In genomic region chr11:64887757-64888405, GRCh38 we compare ENCODE assay signal across 8 cellular contexts. TPM values are rescaled to one million over a fixed set of nuclear protein-coding genes. Genes with fewer than 3 reads are reported as not detected.
A peak's percentile ranks its signal among the peaks of the same experiment; 100 is the strongest.
DNase-seq lines count a peak whose midpoint lies in the region; ATAC-seq and TF ChIP-seq lines count a peak whose summit lies in the region.

No MANE protein-coding gene starts in this region.

- H3K4me1 ChIP-seq in PC-3 (ENCODE audit: insufficient read depth, low read length) (peaks cover 24% of the 10 kb centered on the region), neural progenitor cell (peaks cover 12% of the 10 kb centered on the region)

- H4K20me1 ChIP-seq in PC-3 (ENCODE audit: low read length), result no peaks in the 10 kb centered on the region
- H4K20me1 ChIP-seq in neural progenitor cell (ENCODE audit: low read depth), result no peaks in the 10 kb centered on the region

- H3F3A ChIP-seq in PC-3 (ENCODE audit: low read length, unreplicated experiment) (no peaks in the 10 kb centered on the region), neural progenitor cell (ENCODE audit: low read depth) (peaks cover 3% of the 10 kb centered on the region)

- H3K27me3 ChIP-seq in PC-3 (ENCODE audit: low read length), result no peaks in the 10 kb centered on the region
- no peaks in the 10 kb centered on the region for H3K27me3 ChIP-seq in neural progenitor cell

- H3K9me3 ChIP-seq in PC-3 (ENCODE audit: low read length), result no peaks in the 10 kb centered on the region
- H3K9me3 ChIP-seq in neural progenitor cell (ENCODE audit: low read depth), result no peaks in the 10 kb centered on the region

- H2AFZ ChIP-seq in PC-3 (ENCODE audit: low read length) (peak overlapping the region; percentile 71), neural progenitor cell (replicated peaks) (peak overlapping the region; percentile 97)

- POLR2A ChIA-PET in PC-3 (lab: Charles Lee; ENCODE audit: unreplicated experiment), result no interaction called here

- H3K27ac ChIP-seq in PC-3 (ENCODE audit: low read length) (no peak overlapping the region), neural progenitor cell (no peak overlapping the region)

- no peak overlapping the region for H3K9ac ChIP-seq in PC-3 (ENCODE audit: low read length)
- no peak overlapping the region for H3K9ac ChIP-seq in neural progenitor cell

- no peaks in the 10 kb centered on the region for H3K36me3 Mint-ChIP-seq in neural progenitor cell

- peaks cover 12% of the 10 kb centered on the region for H3K4me1 Mint-ChIP-seq in neural progenitor cell
- H3K4me1 Mint-ChIP-seq in stimulated activated naive CD8-positive, alpha-beta T cell treated with anti-CD3 and anti-CD28 coated beads, Interleukin-15, amount 100 ng/mL, for 72 hours, result peaks cover 49% of the 10 kb centered on the region

- peak; percentile 49 for ATAC-seq in HG03460 (IDR thresholded peaks at IDR 0.05; ENCODE audit: unreplicated experiment)
- ATAC-seq in PC-3, result peak; percentile 82
- peak; percentile 88 for ATAC-seq in stimulated activated naive CD8-positive, alpha-beta T cell treated with anti-CD3 and anti-CD28 coated beads, Interleukin-15, amount 100 ng/mL, for 72 hours

- H3K79me2 ChIP-seq in PC-3 (ENCODE audit: low read length) (no peaks in the 10 kb centered on the region), neural progenitor cell (ENCODE audit: low read depth) (no peaks in the 10 kb centered on the region)

- peak overlapping the region; percentile 83 for H3K4me3 Mint-ChIP-seq in neural progenitor cell
- peak overlapping the region; percentile 72 to 87 for H3K4me3 Mint-ChIP-seq in stimulated activated naive CD8-positive, alpha-beta T cell treated with anti-CD3 and anti-CD28 coated beads, Interleukin-15, amount 100 ng/mL, for 72 hours

- H3K36me3 ChIP-seq in PC-3 (ENCODE audit: low read depth, low read length) (no peaks in the 10 kb centered on the region), neural progenitor cell (no peaks in the 10 kb centered on the region)

- H3K27me3 Mint-ChIP-seq in neural progenitor cell (ENCODE audit: insufficient read depth, low read depth), result peaks cover 9% of the 10 kb centered on the region
- no peaks in the 10 kb centered on the region for H3K27me3 Mint-ChIP-seq in stimulated activated naive CD8-positive, alpha-beta T cell treated with anti-CD3 and anti-CD28 coated beads, Interleukin-15, amount 100 ng/mL, for 72 hours

- TF ChIP-seq CTCF in PC-3 (conservative IDR thresholded peaks at IDR 0.05; ENCODE audit: low read depth, low read length), result peak; percentile 95
- TF ChIP-seq CTCF in fibroblast of pulmonary artery (IDR thresholded peaks at IDR 0.05; ENCODE audit: low read length, missing control alignments), result peak; percentile 66
- peak; percentile 94 for TF ChIP-seq CTCF in neural progenitor cell (IDR thresholded peaks at IDR 0.05)

- intact Hi-C loops in PC-3 (cut with micrococcal nuclease), result no loop called here

- no peaks in the 10 kb centered on the region for H3K9me2 ChIP-seq in PC-3 (replicated peaks; ENCODE audit: low read length)

- DNase-seq in SIG-M5 treated with dmso at 0.1 percent for 504 hours (lab: John Stamatoyannopoulos, UW; ENCODE audit: unreplicated experiment), result peak; percentile 64
- no peak for DNase-seq in SIG-M5 (lab: John Stamatoyannopoulos, UW)
- peak; percentile 79 for DNase-seq in PC-3
- peak; percentile 92 to 93 for DNase-seq in activated T-cell treated with anti-CD3 and anti-CD28 coated beads, Interleukin-2, amount 50 U/mL, for 48 hours
- peak; percentile 57 for DNase-seq in fibroblast of pulmonary artery (ENCODE audit: low read depth)
- DNase-seq in neural progenitor cell (ENCODE audit: low spot score), result peak; percentile 91
- peak; percentile 85 for DNase-seq in stimulated activated naive CD8-positive, alpha-beta T cell treated with anti-CD3 and anti-CD28 coated beads, Interleukin-15, amount 100 ng/mL, for 72 hours

- H3K4me3 ChIP-seq in PC-3 (ENCODE audit: low read length) (no peak overlapping the region; the same call in 1 of the 2 replicates), fibroblast of pulmonary artery (replicated peaks; ENCODE audit: low read depth, low read length) (no peak overlapping the region), neural progenitor cell (no peak overlapping the region)

- H3K4me2 ChIP-seq in PC-3 (ENCODE audit: low read length), result peak overlapping the region; percentile 59
- H3K4me2 ChIP-seq in neural progenitor cell, result peak overlapping the region; percentile 74

- H3K27ac Mint-ChIP-seq in neural progenitor cell, result peak overlapping the region; percentile 97
- peak overlapping the region in 1 of 2 donors; percentile 84 for H3K27ac Mint-ChIP-seq in stimulated activated naive CD8-positive, alpha-beta T cell treated with anti-CD3 and anti-CD28 coated beads, Interleukin-15, amount 100 ng/mL, for 72 hours

- CTCF ChIA-PET in PC-3 (lab: Charles Lee), result interaction anchor here (0.5 to 1.1 kb wide), 8 partner anchors 9 to 119 kb away, joined by 3 to 17 read pairs (median 3); partner anchors contain the start of gene CDC42BPG

- BruUV-seq in PC-3 (replicated peaks; lab: Mats Ljungman, UMichigan), result no TSS peak

- H3K9me3 Mint-ChIP-seq in neural progenitor cell, result no peaks in the 10 kb centered on the region
- no peaks in the 10 kb centered on the region for H3K9me3 Mint-ChIP-seq in stimulated activated naive CD8-positive, alpha-beta T cell treated with anti-CD3 and anti-CD28 coated beads, Interleukin-15, amount 100 ng/mL, for 72 hours

RNA-seq across cellular contexts. Expression of gene EHD1, which starts 9.5 kb away (rescaled TPM):
- total RNA-seq in PC-3 (2014; rRNA removed), result 340 and 370 TPM in 2 replicates
- total RNA-seq in neural progenitor cell (ENCODE audit: low replicate concordance), result 19.8 and 39.7 TPM in 2 replicates

RNA-seq across cellular contexts. Expression of gene ATG2A, which starts 29.1 kb away (rescaled TPM):
- total RNA-seq in PC-3 (2014; rRNA removed) (45.6 and 51.4 TPM in 2 replicates), neural progenitor cell (ENCODE audit: low replicate concordance) (4.4 and 16.6 TPM in 2 replicates)

RNA-seq across cellular contexts. Expression of gene PPP2R5B, which starts 36.6 kb away (rescaled TPM):
- total RNA-seq in PC-3 (2014; rRNA removed) (24.9 and 31.3 TPM in 2 replicates), neural progenitor cell (ENCODE audit: low replicate concordance) (5.7 and 11.3 TPM in 2 replicates)

RNA-seq across cellular contexts. Expression of gene CDC42BPG, which starts 43.4 kb away (rescaled TPM):
- total RNA-seq in PC-3 (2014; rRNA removed) (14.5 and 30.5 TPM in 2 replicates), neural progenitor cell (ENCODE audit: low replicate concordance) (0.62 and 2.1 TPM in 2 replicates)

RNA-seq across cellular contexts. Expression of gene GPHA2, which starts 47.8 kb away (rescaled TPM):
- total RNA-seq in PC-3 (2014; rRNA removed) (not detected in 2 replicates), neural progenitor cell (ENCODE audit: low replicate concordance) (1.5 TPM in 1 of 2 replicates, not detected in the other)
